15 cellular contexts compared by ENCODE assay signal in the genomic region with DNA sequence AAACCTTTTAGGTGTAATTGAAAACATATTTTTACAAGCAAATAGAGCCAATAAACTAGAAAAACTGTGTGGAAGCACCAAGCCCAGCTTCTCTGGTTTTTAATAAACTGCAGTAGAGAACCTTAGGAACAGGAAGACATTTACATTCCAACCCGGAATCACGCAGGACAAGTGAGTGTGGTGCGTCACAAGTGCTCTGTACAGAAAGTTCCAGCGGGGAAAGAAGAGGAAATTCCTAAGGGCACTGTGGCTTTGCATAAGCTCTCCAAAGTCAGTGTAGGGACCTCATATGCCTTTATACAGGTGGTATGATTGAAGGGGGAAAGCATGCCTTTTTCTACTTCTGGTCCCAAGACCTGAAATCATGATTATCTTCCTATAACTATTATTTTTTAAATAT. TPM values are rescaled to one million over a fixed set of nuclear protein-coding genes. Genes with fewer than 3 reads are reported as not detected.
DNase-seq lines count a peak whose midpoint lies in the region; ATAC-seq and TF ChIP-seq lines count a peak whose summit lies in the region.
"Had no signal": no experiment of that assay in that cellular context is flagged by ENCODE, and none has a peak within 500 bp of the region (broad histone marks: within the 10 kb centered on the region; RNA-seq: fewer than 3 reads in every experiment).

No MANE protein-coding gene starts in this region.

- H3K4me3 ChIP-seq in adipocyte (ENCODE audit: low read length): peak overlapping the region; percentile 9
- no peak overlapping the region for H3K4me3 ChIP-seq in fibroblast of lung (replicated peaks in 1 of 4; ENCODE audit: control extremely low read depth in 1 of 4, insufficient read depth in 1 of 4, low read depth in 3 of 4, low read length in 4 of 4)
- H3K4me3 ChIP-seq in tibial nerve: no peak overlapping the region
- H3K4me3 ChIP-seq in mucosa of descending colon: no peak overlapping the region

- peaks cover 9% of the 10 kb centered on the region for H3K79me2 ChIP-seq in fibroblast of lung (ENCODE audit: control insufficient read depth, insufficient read depth, low read length)

- H3K36me3 ChIP-seq in adipocyte (ENCODE audit: control insufficient read depth, insufficient read depth, low read length, severe bottlenecking) (no peaks in the 10 kb centered on the region), fibroblast of lung (ENCODE audit: control insufficient read depth, insufficient read depth, low read length) (no peaks in the 10 kb centered on the region), tibial nerve (no peaks in the 10 kb centered on the region), mucosa of descending colon (ENCODE audit: low read depth) (no peaks in the 10 kb centered on the region)
- H3K36me3 ChIP-seq: neutrophil had no signal

- H3K27ac ChIP-seq in fibroblast of lung (ENCODE audit: insufficient read depth, low read length): peak overlapping the region; percentile 86
- H3K27ac ChIP-seq in tibial nerve: peak overlapping the region in 3 of 4 donors; percentile 19 to 85 (median 79)
- H3K27ac ChIP-seq: neutrophil had no signal

- intact Hi-C loops in mucosa of descending colon (cut with DNase I, micrococcal nuclease): no loop called here

- no peaks in the 10 kb centered on the region for H3K27me3 ChIP-seq in adipocyte (replicated peaks; ENCODE audit: control insufficient read depth, insufficient read depth, low read length)
- no peaks in the 10 kb centered on the region for H3K27me3 ChIP-seq in fibroblast of lung (ENCODE audit: control insufficient read depth, insufficient read depth, low read length)
- H3K27me3 ChIP-seq in tibial nerve: no peaks in the 10 kb centered on the region
- H3K27me3 ChIP-seq: neutrophil had no signal

- DNase-seq in adipocyte (ENCODE audit: low read depth): no peak
- DNase-seq in fibroblast of lung (ENCODE audit: low read depth in 2 of 2): peak; percentile 49 to 64
- peak; percentile 58 to 89 for DNase-seq in lung microvascular endothelial cell (ENCODE audit: low read depth in 2 of 2)
- peak in 1 of 2 donors; percentile 55 for DNase-seq in tibial nerve (ENCODE audit: low spot score in 2 of 2)
- DNase-seq in GOT3 (lab: John Stamatoyannopoulos, UW): no peak
- no peak for DNase-seq in mucosa of descending colon
- DNase-seq: activated CD4-positive, alpha-beta T cell treated with anti-CD3 and anti-CD28 coated beads, Interleukin-2, amount 50 U/mL, for 1 hour; CD4-positive, CD25-positive, alpha-beta regulatory T cell; EL; hippocampal formation; NCI-H1930; NCI-H526 treated with DMSO at 0.1 percent for 48 hours; T-helper 9 cell had no signal

- TF ChIP-seq EP300 in tibial nerve (IDR thresholded peaks at IDR 0.05): peak; percentile 67 to 90

- peaks cover 40% of the 10 kb centered on the region for H3K4me1 ChIP-seq in adipocyte (ENCODE audit: control insufficient read depth, insufficient read depth, low read length)
- H3K4me1 ChIP-seq in fibroblast of lung (ENCODE audit: control insufficient read depth, extremely low read depth, insufficient read depth, low read length): peaks cover 7% of the 10 kb centered on the region
- peaks cover 0 to 68% (median 29%) of the 10 kb centered on the region in 4 donors for H3K4me1 ChIP-seq in tibial nerve
- no peaks in the 10 kb centered on the region for H3K4me1 ChIP-seq in mucosa of descending colon (ENCODE audit: low read depth)

- TF ChIP-seq POLR2A in tibial nerve (IDR thresholded peaks at IDR 0.05): peak in 1 of 2 donors; percentile 38

- H3K9me3 ChIP-seq in adipocyte (ENCODE audit: control insufficient read depth, low read length) (no peaks in the 10 kb centered on the region), fibroblast of lung (ENCODE audit: control insufficient read depth, insufficient read depth, low read depth, low read length) (no peaks in the 10 kb centered on the region), tibial nerve (no peaks in the 10 kb centered on the region), mucosa of descending colon (no peaks in the 10 kb centered on the region)
- H3K9me3 ChIP-seq: neutrophil had no signal

- no peak overlapping the region for H3K4me2 ChIP-seq in fibroblast of lung (ENCODE audit: extremely low read depth, insufficient read depth, low read length)

- no peak for ATAC-seq in GM19395 (IDR thresholded peaks at IDR 0.05; ENCODE audit: unreplicated experiment)
- ATAC-seq in mucosa of descending colon: no peak

- H2AFZ ChIP-seq in fibroblast of lung (ENCODE audit: low read length): no peak overlapping the region

- peak overlapping the region; percentile 34 for H3K9ac ChIP-seq in adipocyte (ENCODE audit: low read length)
- no peak overlapping the region for H3K9ac ChIP-seq in fibroblast of lung (ENCODE audit: insufficient read depth, low read length)

- TF ChIP-seq CTCF in fibroblast of lung (conservative IDR thresholded peaks at IDR 0.05 in 1 of 2, IDR thresholded peaks at IDR 0.05 in 1 of 2; ENCODE audit: low read depth in 1 of 2, low read length in 2 of 2) (no peak), tibial nerve (IDR thresholded peaks at IDR 0.05) (no peak), mucosa of descending colon (IDR thresholded peaks at IDR 0.05) (no peak)

- no peaks in the 10 kb centered on the region for H4K20me1 ChIP-seq in fibroblast of lung (ENCODE audit: control insufficient read depth, extremely low read depth, insufficient read depth, low read length)

- WGBS in tibial nerve, 2 donors: 55 to 60% methylated on average over 4 of the region's 4 CpGs

RNA-seq across cellular contexts. Expression of gene COL8A1, which starts 21.6 kb away (rescaled TPM):
- total RNA-seq in fibroblast of lung (24.7 and 85.4 TPM in 2 replicates), lung microvascular endothelial cell (235 and 1,223 TPM in 2 replicates), tibial nerve (100 to 1,000 TPM; 144 to 217 (median 177) TPM), mucosa of descending colon (1 to 10 TPM in 2 of 3 donors, under 1 TPM in 1; 0.75 to 7.6 (median 3.8) TPM)
- polyA plus RNA-seq in fibroblast of lung: 108 and 215 TPM in 2 replicates
- polyA plus RNA-seq in fibroblast of lung (2012): 53.2 and 144 TPM in 2 replicates
- polyA minus RNA-seq in fibroblast of lung (ENCODE audit: low replicate concordance): 79.6 and 257 TPM in 2 replicates
- total RNA-seq: CD4-positive, CD25-positive, alpha-beta regulatory T cell had no signal
- polyA plus RNA-seq: CD4-positive, CD25-positive, alpha-beta regulatory T cell had no signal

Comparison
In these comparisons a context has a peak if more than half of its experiments do, and no peak if none do; other contexts are left out.
1. DNase-seq: peak in fibroblast of lung (2 of 2) and lung microvascular endothelial cell (2 of 2); none in adipocyte (single experiment), GOT3 (single experiment) and mucosa of descending colon (0 of 3).